In genomic region chr11:44621140-44621681, GRCh38 we compare ENCODE assay signal across 8 cellular contexts. TPM values are rescaled to one million over a fixed set of nuclear protein-coding genes. Genes with fewer than 3 reads are reported as not detected.
DNase-seq lines count a peak whose midpoint lies in the region; FAIRE-seq and TF ChIP-seq lines count a peak whose summit lies in the region.

No MANE protein-coding gene starts in this region.

- H3K27ac ChIP-seq in kidney (ENCODE audit: low read depth in 2 of 2, low read length in 2 of 2) = no peak overlapping the region

- TF ChIP-seq CTCF in AG09319 (IDR thresholded peaks at IDR 0.05; ENCODE audit: low read depth, low read length) (peak; percentile 98), WI38 (IDR thresholded peaks at IDR 0.05; ENCODE audit: low read depth, low read length) (peak; percentile 99), kidney (IDR thresholded peaks at IDR 0.05; ENCODE audit: borderline replicate concordance, extremely low read depth, insufficient read depth) (peak; percentile 92)

- H3K9me3 ChIP-seq in kidney (ENCODE audit: control insufficient read depth in 1 of 2, low read length in 2 of 2) = no peaks in the 10 kb centered on the region

- no peak for FAIRE-seq in kidney (lab: Jason Lieb, UNC)

- peak overlapping the region in 1 of 2 donors; percentile 33 for H3K9ac ChIP-seq in kidney (ENCODE audit: low read length in 2 of 2)

- peaks cover 0 to 9% of the 10 kb centered on the region in 2 donors for H3K4me1 ChIP-seq in kidney (ENCODE audit: control insufficient read depth in 1 of 2, insufficient read depth in 1 of 2, low read depth in 1 of 2, low read length in 2 of 2)

- DNase-seq in AG09319 (ENCODE audit: extremely low read depth, low read depth) (peak; percentile 8), GM19240 (ENCODE audit: insufficient read length, low spot score) (peak; percentile 42), NCI-H1930 (lab: John Stamatoyannopoulos, UW) (peak; percentile 46 to 68), cerebellar cortex (ENCODE audit: low spot score) (peak; percentile 84), kidney (peak; percentile 86)
- peak; percentile 46 to 55 for DNase-seq in stimulated activated CD4-positive, alpha-beta T cell treated with anti-CD3 and anti-CD28 coated beads, Interleukin-1b, Interleukin-23, amount 100 ng/mL, for 4 hours (ENCODE audit: low read depth in 2 of 2)
- no peak for DNase-seq in effector CD4-positive, alpha-beta T cell

- H3K36me3 ChIP-seq in kidney (ENCODE audit: control insufficient read depth in 1 of 2, insufficient read depth in 2 of 2, low read length in 2 of 2) = no peaks in the 10 kb centered on the region

- intact Hi-C loops in kidney (cut with DNase I) = loop anchor here (5.0 kb wide), 1 partner anchor 291 kb away; no protein-coding TSS in a partner anchor

- H3K4me3 ChIP-seq in WI38 (ENCODE audit: low read depth, low read length) = no peak overlapping the region
- peak overlapping the region; percentile 21 to 55 for H3K4me3 ChIP-seq in kidney (ENCODE audit: low read length in 2 of 2)

RNA-seq across cellular contexts. Expression of gene CD82, which starts 55.7 kb away (rescaled TPM):
- 94.4 TPM for total RNA-seq in kidney
- 59.3 TPM for polyA plus RNA-seq in kidney (ENCODE audit: insufficient read depth, low read depth, low replicate concordance)
